8 cellular contexts compared by ENCODE assay signal in genomic region chr5:134100283-134101011, GRCh38. TPM values are rescaled to one million over a fixed set of nuclear protein-coding genes. Genes with fewer than 3 reads are reported as not detected.
DNase-seq lines count a peak whose midpoint lies in the region; ATAC-seq, FAIRE-seq and TF ChIP-seq lines count a peak whose summit lies in the region.

No MANE protein-coding gene starts in this region.

- no peaks in the 10 kb centered on the region for H3K36me3 Mint-ChIP-seq in activated CD4-positive, alpha-beta memory T cell treated with anti-CD3 and anti-CD28 coated beads for 36 hours
- no peaks in the 10 kb centered on the region for H3K36me3 Mint-ChIP-seq in endodermal cell (ENCODE audit: low read depth)

- H3K27me3 Mint-ChIP-seq in activated CD4-positive, alpha-beta memory T cell treated with anti-CD3 and anti-CD28 coated beads for 36 hours, result no peaks in the 10 kb centered on the region
- peaks cover 9% of the 10 kb centered on the region for H3K27me3 Mint-ChIP-seq in endodermal cell (ENCODE audit: insufficient read depth)

- H3K9me3 ChIP-seq in HepG2 (ENCODE audit: low read length) (no peaks in the 10 kb centered on the region), right lobe of liver (no peaks in the 10 kb centered on the region), endodermal cell (ENCODE audit: control insufficient read depth, low read length) (no peaks in the 10 kb centered on the region)

- H3K27ac Mint-ChIP-seq in activated CD4-positive, alpha-beta memory T cell treated with anti-CD3 and anti-CD28 coated beads for 36 hours, result peak overlapping the region; percentile 81
- peak overlapping the region; percentile 5 for H3K27ac Mint-ChIP-seq in endodermal cell

- TF ChIP-seq RAD21 in HepG2 (CRISPR knock-in tag; IDR thresholded peaks at IDR 0.05), result no peak

- no peaks in the 10 kb centered on the region for H4K20me1 ChIP-seq in HepG2 (ENCODE audit: insufficient read depth, low read length)

- no peak for FAIRE-seq in HepG2 (lab: Jason Lieb, UNC)

- peaks cover 78% of the 10 kb centered on the region for H3K4me1 Mint-ChIP-seq in activated CD4-positive, alpha-beta memory T cell treated with anti-CD3 and anti-CD28 coated beads for 36 hours (ENCODE audit: low read depth)
- peaks cover 45% of the 10 kb centered on the region for H3K4me1 Mint-ChIP-seq in endodermal cell

- intact Hi-C loops in HepG2 (cut with micrococcal nuclease; ENCODE audit: unreplicated experiment), result no loop called here
- intact Hi-C loops in right lobe of liver (cut with DNase I), result no loop called here
- intact Hi-C loops in activated CD4-positive, alpha-beta memory T cell treated with anti-CD3 and anti-CD28 coated beads for 36 hours (cut with micrococcal nuclease), result loop anchor here (1.0 kb wide), 5 partner anchors 8 to 38 kb away; no protein-coding TSS in a partner anchor

- TF ChIP-seq POLR2A in HepG2 (IDR thresholded peaks at IDR 0.05; ENCODE audit: insufficient read depth in 1 of 2, low read depth in 2 of 2, low read length in 2 of 2), result no peak
- TF ChIP-seq POLR2A in right lobe of liver (IDR thresholded peaks at IDR 0.05), result no peak

- no peak overlapping the region for H3K9ac ChIP-seq in HepG2 (ENCODE audit: insufficient read depth, low read depth, low read length)
- no peak overlapping the region for H3K9ac ChIP-seq in endodermal cell (ENCODE audit: extremely low read depth, low read length, poor library complexity, severe bottlenecking)

- H3K4me3 ChIP-seq in HepG2 (replicated peaks in 1 of 3; ENCODE audit: insufficient read depth in 1 of 3, low read depth in 2 of 3, low read length in 3 of 3) (no peak overlapping the region), right lobe of liver (peak overlapping the region in 1 of 3 donors; percentile 38), endodermal cell (ENCODE audit: low read length) (no peak overlapping the region)

- peak overlapping the region; percentile 89 for H3K4me2 ChIP-seq in HepG2 (ENCODE audit: low read depth, low read length)

- in situ Hi-C loops in HepG2 (cut with HindIII; ENCODE audit: extremely low pct_ligation_motif_present, low pct_unique_long_range_greater_than_20kb), result no loop called here

- TF ChIP-seq EP300 in HepG2 (IDR thresholded peaks at IDR 0.05; ENCODE audit: low read depth in 2 of 2, low read length in 2 of 2), result no peak
- TF ChIP-seq EP300 in HepG2 (CRISPR knock-in tag; IDR thresholded peaks at IDR 0.05; ENCODE audit: borderline replicate concordance), result no peak

- CTCF ChIA-PET in HepG2 (lab: Yijun Ruan, JAX; ENCODE audit: low intra/inter-chr PET ratio, low total read pairs), result interaction anchor here (1.7 to 2.3 kb wide), 2 partner anchors 40 to 61 kb away, joined by 4 to 12 read pairs; no protein-coding TSS in a partner anchor
- CTCF ChIA-PET in activated CD4-positive, alpha-beta memory T cell treated with anti-CD3 and anti-CD28 coated beads for 36 hours (lab: Charles Lee), result interaction anchor here (0.6 to 5.8 kb wide), 23 partner anchors 13 to 399 kb away, joined by 3 to 136 read pairs (median 7); partner anchors contain the start of gene TCF7

- H3K79me2 ChIP-seq in HepG2 (ENCODE audit: insufficient read depth, low read length), result no peaks in the 10 kb centered on the region

- H3K4me3 Mint-ChIP-seq in activated CD4-positive, alpha-beta memory T cell treated with anti-CD3 and anti-CD28 coated beads for 36 hours, result peak overlapping the region; percentile 29
- H3K4me3 Mint-ChIP-seq in endodermal cell, result peak overlapping the region; percentile 7

- TF ChIP-seq CTCF in HepG2 (CRISPR knock-in tag; IDR thresholded peaks at IDR 0.05) (no peak), right lobe of liver (IDR thresholded peaks at IDR 0.05) (no peak), endodermal cell (conservative IDR thresholded peaks at IDR 0.05) (no peak)

- H3K36me3 ChIP-seq in HepG2 (replicated peaks in 1 of 2; ENCODE audit: control insufficient read depth in 1 of 2, insufficient read depth in 2 of 2, low read length in 2 of 2), result no peaks in the 10 kb centered on the region
- H3K36me3 ChIP-seq in right lobe of liver, result no peaks in the 10 kb centered on the region
- H3K36me3 ChIP-seq in endodermal cell (ENCODE audit: control insufficient read depth, insufficient read depth, low read length), result no peaks in the 10 kb centered on the region

- H3K27me3 ChIP-seq in HepG2 (ENCODE audit: control insufficient read depth in 1 of 2, insufficient read depth in 2 of 2, low read length in 2 of 2), result peaks cover 0 to 1% of the 10 kb centered on the region in 2 experiments; a peak in 1 of 5 replicates
- H3K27me3 ChIP-seq in right lobe of liver, result no peaks in the 10 kb centered on the region
- no peaks in the 10 kb centered on the region for H3K27me3 ChIP-seq in endodermal cell (ENCODE audit: control insufficient read depth, insufficient read depth, low read length, poor library complexity, severe bottlenecking)

- no peak overlapping the region for H2AFZ ChIP-seq in HepG2 (ENCODE audit: low read length)

- H3K27ac ChIP-seq in HepG2 (ENCODE audit: extremely low read length, insufficient read depth, low read length) (no peak overlapping the region), right lobe of liver (peak overlapping the region in 1 of 3 donors; percentile 81), endodermal cell (ENCODE audit: low read depth, low read length) (no peak overlapping the region)

- no peaks in the 10 kb centered on the region for H3K9me3 Mint-ChIP-seq in activated CD4-positive, alpha-beta memory T cell treated with anti-CD3 and anti-CD28 coated beads for 36 hours
- no peaks in the 10 kb centered on the region for H3K9me3 Mint-ChIP-seq in endodermal cell

- H3K4me1 ChIP-seq in HepG2 (ENCODE audit: insufficient read depth, low read length), result peaks cover 94% of the 10 kb centered on the region
- peaks cover 0 to 33% (median 12%) of the 10 kb centered on the region in 4 donors for H3K4me1 ChIP-seq in right lobe of liver
- peaks cover 28% of the 10 kb centered on the region for H3K4me1 ChIP-seq in endodermal cell (ENCODE audit: control insufficient read depth, insufficient read depth, low read length)

- ATAC-seq in HepG2 (no peak), right lobe of liver (no peak), HG03460 (IDR thresholded peaks at IDR 0.05; ENCODE audit: unreplicated experiment) (peak; percentile 84)

- POLR2A ChIA-PET in HepG2 (lab: Yijun Ruan, JAX), result interaction anchor here (1.1 to 5.0 kb wide), 19 partner anchors 9 to 130 kb away, joined by 3 to 70 read pairs (median 18); partner anchors contain the start of genes TCF7 and VDAC1
- POLR2A ChIA-PET in activated CD4-positive, alpha-beta memory T cell treated with anti-CD3 and anti-CD28 coated beads for 36 hours (lab: Charles Lee), result interaction anchor here (0.7 to 3.4 kb wide), 15 partner anchors 9 to 96 kb away, joined by 3 to 32 read pairs (median 8); partner anchors contain the start of genes SKP1 and VDAC1

- DNase-seq in HepG2 (ENCODE audit: low spot score), result no peak
- no peak for DNase-seq in right lobe of liver
- DNase-seq in activated CD4-positive, alpha-beta memory T cell treated with anti-CD3 and anti-CD28 coated beads for 36 hours, result peak; percentile 94
- DNase-seq in endodermal cell, result peak; percentile 87
- DNase-seq in stimulated activated CD4-positive, alpha-beta T cell treated with anti-CD3 and anti-CD28 coated beads, Interleukin-4, amount 100 ng/mL, for 1 hour, result peak; percentile 78
- DNase-seq in C1 segment of cervical spinal cord (lab: John Stamatoyannopoulos, UW), result no peak
- DNase-seq in NCI-H345 (lab: John Stamatoyannopoulos, UW), result no peak

- 80% methylated on average over 4 of the region's 9 CpGs for WGBS in HepG2 (ENCODE audit: low lambda C conversion rate)
- WGBS in right lobe of liver (ENCODE audit: insufficient coverage, low coverage, low lambda C conversion rate, missing lambda C conversion rate), result 66% methylated on average over 4 of the region's 9 CpGs
- 32 to 33% methylated on average over 6 to 9 of the region's 9 CpGs for WGBS in endodermal cell (ENCODE audit: insufficient coverage in 1 of 2, insufficient read length in 1 of 2), 2 experiments

- BruUV-seq in HepG2 (replicated peaks; lab: Mats Ljungman, UMichigan), result no TSS peak

RNA-seq across cellular contexts. Expression of gene TCF7, which starts 14.0 kb away (rescaled TPM):
- total RNA-seq in HepG2 (2016; rRNA removed; fragmentation: Illumina TruSeq; extraction: Trizol) (6.8 and 7.9 TPM in 2 replicates), right lobe of liver (1 to 10 TPM; 2.0 to 3.8 (median 2.7) TPM), endodermal cell (10 to 100 TPM; 14.9 to 19.4 TPM)
- total RNA-seq in HepG2 (2016; cell fraction: cytosol; rRNA removed; fragmentation: Illumina TruSeq; extraction: Trizol; ENCODE audit: low read depth), result 5.3 and 5.4 TPM in 2 replicates
- total RNA-seq in HepG2 (2016; cell fraction: insoluble cytoplasmic fraction; rRNA removed; fragmentation: Illumina TruSeq; extraction: Trizol), result 7.1 and 8.8 TPM in 2 replicates
- total RNA-seq in HepG2 (2016; cell fraction: membrane; rRNA removed; fragmentation: Illumina TruSeq; extraction: Trizol), result 15.7 and 15.8 TPM in 2 replicates
- total RNA-seq in HepG2 (2016; cell fraction: nucleus; rRNA removed; fragmentation: Illumina TruSeq; extraction: Trizol), result 10.0 and 10.9 TPM in 2 replicates
- 6.3 and 9.0 TPM in 2 replicates for polyA plus RNA-seq in HepG2 (2011; rRNA removed)
- polyA plus RNA-seq in HepG2 (2011; cell fraction: cytosol; rRNA removed), result 4.8 and 5.8 TPM in 2 replicates
- 7.5 and 7.7 TPM in 2 replicates for polyA plus RNA-seq in HepG2 (2011; cell fraction: nucleus; rRNA removed)
- 8.6 and 11.4 TPM in 2 replicates for polyA plus RNA-seq in HepG2 (2012)
- 21.6 and 22.8 TPM in 2 replicates for polyA plus RNA-seq in HepG2 (2016; cell fraction: cytosol; fragmentation: Illumina TruSeq; extraction: Trizol; ENCODE audit: low read depth)
- polyA plus RNA-seq in HepG2 (2016; cell fraction: insoluble cytoplasmic fraction; fragmentation: Illumina TruSeq; extraction: Trizol; ENCODE audit: low read depth), result 21.8 and 29.7 TPM in 2 replicates
- 44.0 and 50.2 TPM in 2 replicates for polyA plus RNA-seq in HepG2 (2016; cell fraction: membrane; fragmentation: Illumina TruSeq; extraction: Trizol; ENCODE audit: low read depth)
- 25.7 and 28.7 TPM in 2 replicates for polyA plus RNA-seq in HepG2 (2016; cell fraction: nucleus; fragmentation: Illumina TruSeq; extraction: Trizol; ENCODE audit: insufficient read depth, low read depth)
- 0.19 and 20.5 TPM in 2 replicates for polyA minus RNA-seq in HepG2 (2011; rRNA and poly(A)+ RNA removed; ENCODE audit: low replicate concordance)
- polyA minus RNA-seq in HepG2 (2011; cell fraction: cytosol; rRNA and poly(A)+ RNA removed), result 3.3 and 5.4 TPM in 2 replicates
- polyA minus RNA-seq in HepG2 (2011; cell fraction: nucleus; rRNA and poly(A)+ RNA removed), result 15.2 and 18.2 TPM in 2 replicates
- total RNA-seq in activated CD4-positive, alpha-beta memory T cell treated with anti-CD3 and anti-CD28 coated beads for 36 hours, result 10 to 100 TPM; 59.3 to 65.6 TPM
- polyA plus RNA-seq in endodermal cell (2013, experiment 1 of 2), result 9.0 TPM
- 8.9 TPM for polyA plus RNA-seq in endodermal cell (2013, experiment 2 of 2)

Comparison
In these comparisons a context has a peak if more than half of its experiments do, and no peak if none do; other contexts are left out.
1. DNase-seq: peak in activated CD4-positive, alpha-beta memory T cell treated with anti-CD3 and anti-CD28 coated beads for 36 hours (single experiment), endodermal cell (single experiment) and stimulated activated CD4-positive, alpha-beta T cell treated with anti-CD3 and anti-CD28 coated beads, Interleukin-4, amount 100 ng/mL, for 1 hour (single experiment); none in HepG2 (single experiment), right lobe of liver (0 of 3), C1 segment of cervical spinal cord (0 of 14) and NCI-H345 (single experiment).